Comparison of ENCODE assay signal across 8 cellular contexts in the genomic region with DNA sequence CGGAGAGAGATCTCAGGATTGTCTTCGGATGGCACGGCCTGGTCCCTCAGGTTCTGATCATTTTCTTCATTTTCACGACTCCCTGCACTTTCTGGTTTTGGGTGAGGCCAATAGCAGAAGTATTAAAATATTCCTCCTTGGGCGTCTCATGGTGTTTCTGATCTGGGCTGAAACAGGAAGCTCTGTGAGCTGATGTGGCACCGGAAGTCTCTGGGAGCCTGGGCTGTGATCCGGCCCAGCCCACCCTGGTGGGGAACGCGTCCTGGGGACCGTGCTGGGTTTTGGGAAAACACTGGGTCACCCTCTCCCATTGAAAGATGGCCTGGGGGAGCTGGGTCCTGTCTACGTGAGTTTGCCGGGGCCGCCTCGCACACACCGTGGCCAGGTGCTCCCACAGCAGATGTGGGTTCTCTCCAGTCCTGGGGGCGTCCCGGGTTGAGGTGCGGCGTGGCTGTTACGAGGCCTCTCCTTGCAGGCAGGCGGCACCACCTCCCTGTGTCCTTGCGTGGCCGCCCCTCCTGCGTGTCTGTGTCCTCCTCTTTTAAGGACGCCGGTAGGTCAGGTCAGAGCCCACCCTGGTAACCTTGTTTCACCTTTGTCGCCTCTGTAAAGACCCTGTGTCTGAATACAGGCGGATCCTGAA. TPM values are rescaled to one million over a fixed set of nuclear protein-coding genes. Genes with fewer than 3 reads are reported as not detected.
DNase-seq lines count a peak whose midpoint lies in the region; ATAC-seq, FAIRE-seq and TF ChIP-seq lines count a peak whose summit lies in the region.
"Not testable (repeated sequence)": the region's sequence is repeated elsewhere in the genome, so short reads cannot be mapped to it uniquely, and the experiment has no call there.

No MANE protein-coding gene starts in this region.

- FAIRE-seq in GM18507 (lab: Jason Lieb, UNC): peak; percentile 85

- H3K27ac ChIP-seq in CD4-positive, alpha-beta T cell (ENCODE audit: low read depth, low read length); lower lobe of right lung: not testable (repeated sequence)

- not testable (repeated sequence) for TF ChIP-seq CTCF in CD4-positive, alpha-beta T cell (IDR thresholded peaks at IDR 0.05); lower lobe of right lung (IDR thresholded peaks at IDR 0.05)

- CTCF ChIA-PET in CD4-positive, alpha-beta T cell (lab: Charles Lee); activated CD4-positive, alpha-beta memory T cell treated with anti-CD3 and anti-CD28 coated beads, Interleukin-2, amount 10 ng/mL, durations not matched to agents 7 days and 5 days (lab: Charles Lee): not testable (repeated sequence)

- peak overlapping the region; percentile 91 for H3K27ac Mint-ChIP-seq in CD4-positive, alpha-beta T cell
- peak overlapping the region; percentile 87 for H3K27ac Mint-ChIP-seq in T-helper 17 cell
- peak overlapping the region; percentile 83 for H3K27ac Mint-ChIP-seq in activated CD4-positive, alpha-beta memory T cell treated with anti-CD3 and anti-CD28 coated beads, Interleukin-2, amount 10 ng/mL, durations not matched to agents 7 days and 5 days
- H3K27ac Mint-ChIP-seq in activated T-helper 1 cell treated with anti-CD3 and anti-CD28 coated beads, Interleukin-12 subunit alpha, Interleukin-12 subunit beta, Interleukin-2, Interleukin-4 antibody, amounts not matched to agents 30 ng/mL and 10 ng/mL and 1 ng/mL, durations not matched to agents 14 hours and 24 hours and 36 hours: peak overlapping the region; percentile 81
- not testable (repeated sequence) for H3K27ac Mint-ChIP-seq in activated naive CD8-positive, alpha-beta T cell treated with anti-CD3 and anti-CD28 coated beads, Interleukin-2, amount 10 ng/mL, durations not matched to agents 7 days and 5 days
- H3K27ac Mint-ChIP-seq in natural killer cell treated with Interleukin-12 subunit alpha and Interleukin-12 subunit beta and Interleukin-15 and Interleukin-18, amount 100 ng/mL, for 72 hours: peak overlapping the region; percentile 43 to 68

- H3K36me3 Mint-ChIP-seq in CD4-positive, alpha-beta T cell (ENCODE audit: low read depth); T-helper 17 cell (ENCODE audit: low read depth); activated CD4-positive, alpha-beta memory T cell treated with anti-CD3 and anti-CD28 coated beads, Interleukin-2, amount 10 ng/mL, durations not matched to agents 7 days and 5 days (ENCODE audit: low read depth); activated T-helper 1 cell treated with anti-CD3 and anti-CD28 coated beads, Interleukin-12 subunit alpha, Interleukin-12 subunit beta, Interleukin-2, Interleukin-4 antibody, amounts not matched to agents 30 ng/mL and 10 ng/mL and 1 ng/mL, durations not matched to agents 14 hours and 24 hours and 36 hours (ENCODE audit: low read depth); activated naive CD8-positive, alpha-beta T cell treated with anti-CD3 and anti-CD28 coated beads, Interleukin-2, amount 10 ng/mL, durations not matched to agents 7 days and 5 days; natural killer cell treated with Interleukin-12 subunit alpha and Interleukin-12 subunit beta and Interleukin-15 and Interleukin-18, amount 100 ng/mL, for 72 hours: not testable (repeated sequence)

- DNase-seq in CD4-positive, alpha-beta T cell: peak in 2 of 10 experiments; percentile 16 to 23
- DNase-seq in GM18507 (ENCODE audit: extremely low spot score, insufficient read length, low read depth); T-helper 17 cell; activated CD4-positive, alpha-beta memory T cell treated with anti-CD3 and anti-CD28 coated beads, Interleukin-2, amount 10 ng/mL, durations not matched to agents 7 days and 5 days; activated T-helper 1 cell treated with anti-CD3 and anti-CD28 coated beads, Interleukin-12 subunit alpha, Interleukin-12 subunit beta, Interleukin-2, Interleukin-4 antibody, amounts not matched to agents 30 ng/mL and 10 ng/mL and 1 ng/mL, durations not matched to agents 14 hours and 24 hours and 36 hours (ENCODE audit: low spot score); activated naive CD8-positive, alpha-beta T cell treated with anti-CD3 and anti-CD28 coated beads, Interleukin-2, amount 10 ng/mL, durations not matched to agents 7 days and 5 days; natural killer cell treated with Interleukin-12 subunit alpha and Interleukin-12 subunit beta and Interleukin-15 and Interleukin-18, amount 100 ng/mL, for 72 hours (ENCODE audit: low spot score): not testable (repeated sequence)
- peak; percentile 4 for DNase-seq in lower lobe of right lung

- H3K36me3 ChIP-seq in lower lobe of right lung: not testable (repeated sequence)

- not testable (repeated sequence) for H3K9me3 ChIP-seq in CD4-positive, alpha-beta T cell (ENCODE audit: control insufficient read depth, low read length); T-helper 17 cell (ENCODE audit: control insufficient read depth, low read length, poor library complexity, severe bottlenecking); lower lobe of right lung

- ATAC-seq in CD4-positive, alpha-beta T cell (ENCODE audit: poor library complexity): peak; percentile 20
- ATAC-seq in T-helper 17 cell: peak; percentile 12
- ATAC-seq in activated naive CD8-positive, alpha-beta T cell treated with anti-CD3 and anti-CD28 coated beads, Interleukin-2, amount 10 ng/mL, durations not matched to agents 7 days and 5 days (ENCODE audit: low read depth): peak; percentile 21
- peak in 1 of 2 donors; percentile 7 for ATAC-seq in lower lobe of right lung
- peak; percentile 44 to 53 for ATAC-seq in natural killer cell treated with Interleukin-12 subunit alpha and Interleukin-12 subunit beta and Interleukin-15 and Interleukin-18, amount 100 ng/mL, for 72 hours

- POLR2A ChIA-PET in CD4-positive, alpha-beta T cell (lab: Charles Lee); activated CD4-positive, alpha-beta memory T cell treated with anti-CD3 and anti-CD28 coated beads, Interleukin-2, amount 10 ng/mL, durations not matched to agents 7 days and 5 days (lab: Charles Lee); activated naive CD8-positive, alpha-beta T cell treated with anti-CD3 and anti-CD28 coated beads, Interleukin-2, amount 10 ng/mL, durations not matched to agents 7 days and 5 days (lab: Charles Lee): not testable (repeated sequence)

- H3K4me3 ChIP-seq in lower lobe of right lung: not testable (repeated sequence)

- intact Hi-C loops in CD4-positive, alpha-beta T cell (cut with DNase I, micrococcal nuclease); activated T-helper 1 cell treated with anti-CD3 and anti-CD28 coated beads, Interleukin-12 subunit alpha, Interleukin-12 subunit beta, Interleukin-2, Interleukin-4 antibody, amounts not matched to agents 30 ng/mL and 10 ng/mL and 1 ng/mL, durations not matched to agents 14 hours and 24 hours and 36 hours (cut with micrococcal nuclease); lower lobe of right lung (cut with DNase I): not testable (repeated sequence)

- not testable (repeated sequence) for H3K27me3 ChIP-seq in CD4-positive, alpha-beta T cell (ENCODE audit: control insufficient read depth, insufficient read depth, low read length); lower lobe of right lung (ENCODE audit: low read depth)

- not testable (repeated sequence) for H3K9me3 Mint-ChIP-seq in CD4-positive, alpha-beta T cell; activated CD4-positive, alpha-beta memory T cell treated with anti-CD3 and anti-CD28 coated beads, Interleukin-2, amount 10 ng/mL, durations not matched to agents 7 days and 5 days; activated T-helper 1 cell treated with anti-CD3 and anti-CD28 coated beads, Interleukin-12 subunit alpha, Interleukin-12 subunit beta, Interleukin-2, Interleukin-4 antibody, amounts not matched to agents 30 ng/mL and 10 ng/mL and 1 ng/mL, durations not matched to agents 14 hours and 24 hours and 36 hours; activated naive CD8-positive, alpha-beta T cell treated with anti-CD3 and anti-CD28 coated beads, Interleukin-2, amount 10 ng/mL, durations not matched to agents 7 days and 5 days; natural killer cell treated with Interleukin-12 subunit alpha and Interleukin-12 subunit beta and Interleukin-15 and Interleukin-18, amount 100 ng/mL, for 72 hours

- H3K27me3 Mint-ChIP-seq in CD4-positive, alpha-beta T cell; T-helper 17 cell; activated CD4-positive, alpha-beta memory T cell treated with anti-CD3 and anti-CD28 coated beads, Interleukin-2, amount 10 ng/mL, durations not matched to agents 7 days and 5 days; activated T-helper 1 cell treated with anti-CD3 and anti-CD28 coated beads, Interleukin-12 subunit alpha, Interleukin-12 subunit beta, Interleukin-2, Interleukin-4 antibody, amounts not matched to agents 30 ng/mL and 10 ng/mL and 1 ng/mL, durations not matched to agents 14 hours and 24 hours and 36 hours (ENCODE audit: insufficient read depth); activated naive CD8-positive, alpha-beta T cell treated with anti-CD3 and anti-CD28 coated beads, Interleukin-2, amount 10 ng/mL, durations not matched to agents 7 days and 5 days; natural killer cell treated with Interleukin-12 subunit alpha and Interleukin-12 subunit beta and Interleukin-15 and Interleukin-18, amount 100 ng/mL, for 72 hours: not testable (repeated sequence)

- H3K4me1 ChIP-seq in lower lobe of right lung: not testable (repeated sequence)

- H3K4me1 Mint-ChIP-seq in CD4-positive, alpha-beta T cell (ENCODE audit: low read depth); T-helper 17 cell; activated CD4-positive, alpha-beta memory T cell treated with anti-CD3 and anti-CD28 coated beads, Interleukin-2, amount 10 ng/mL, durations not matched to agents 7 days and 5 days; activated T-helper 1 cell treated with anti-CD3 and anti-CD28 coated beads, Interleukin-12 subunit alpha, Interleukin-12 subunit beta, Interleukin-2, Interleukin-4 antibody, amounts not matched to agents 30 ng/mL and 10 ng/mL and 1 ng/mL, durations not matched to agents 14 hours and 24 hours and 36 hours (ENCODE audit: low read depth); activated naive CD8-positive, alpha-beta T cell treated with anti-CD3 and anti-CD28 coated beads, Interleukin-2, amount 10 ng/mL, durations not matched to agents 7 days and 5 days; natural killer cell treated with Interleukin-12 subunit alpha and Interleukin-12 subunit beta and Interleukin-15 and Interleukin-18, amount 100 ng/mL, for 72 hours (ENCODE audit: low read depth in 2 of 2): not testable (repeated sequence)

- H3K4me3 Mint-ChIP-seq in CD4-positive, alpha-beta T cell: peak overlapping the region; percentile 76
- peak overlapping the region; percentile 78 for H3K4me3 Mint-ChIP-seq in T-helper 17 cell
- H3K4me3 Mint-ChIP-seq in activated CD4-positive, alpha-beta memory T cell treated with anti-CD3 and anti-CD28 coated beads, Interleukin-2, amount 10 ng/mL, durations not matched to agents 7 days and 5 days: peak overlapping the region; percentile 46
- peak overlapping the region; percentile 77 for H3K4me3 Mint-ChIP-seq in activated T-helper 1 cell treated with anti-CD3 and anti-CD28 coated beads, Interleukin-12 subunit alpha, Interleukin-12 subunit beta, Interleukin-2, Interleukin-4 antibody, amounts not matched to agents 30 ng/mL and 10 ng/mL and 1 ng/mL, durations not matched to agents 14 hours and 24 hours and 36 hours
- not testable (repeated sequence) for H3K4me3 Mint-ChIP-seq in activated naive CD8-positive, alpha-beta T cell treated with anti-CD3 and anti-CD28 coated beads, Interleukin-2, amount 10 ng/mL, durations not matched to agents 7 days and 5 days
- peak overlapping the region; percentile 73 for H3K4me3 Mint-ChIP-seq in natural killer cell treated with Interleukin-12 subunit alpha and Interleukin-12 subunit beta and Interleukin-15 and Interleukin-18, amount 100 ng/mL, for 72 hours

RNA-seq across cellular contexts. Expression of gene GATD3, which starts 24.1 kb away (rescaled TPM):
- total RNA-seq in CD4-positive, alpha-beta T cell: 10 to 100 TPM; 21.9 to 23.0 TPM
- total RNA-seq in T-helper 17 cell (10 to 100 TPM; 39.8 to 50.5 TPM), lower lobe of right lung (37.1 TPM)
- 10 to 100 TPM; 48.9 to 49.5 TPM for total RNA-seq in activated CD4-positive, alpha-beta memory T cell treated with anti-CD3 and anti-CD28 coated beads, Interleukin-2, amount 10 ng/mL, durations not matched to agents 7 days and 5 days
- 9.5 and 13.8 TPM in 2 replicates for total RNA-seq in activated T-helper 1 cell treated with anti-CD3 and anti-CD28 coated beads, Interleukin-12 subunit alpha, Interleukin-12 subunit beta, Interleukin-2, Interleukin-4 antibody, amounts not matched to agents 30 ng/mL and 10 ng/mL and 1 ng/mL, durations not matched to agents 14 hours and 24 hours and 36 hours
- 10 to 100 TPM; 12.7 to 14.6 TPM for total RNA-seq in activated naive CD8-positive, alpha-beta T cell treated with anti-CD3 and anti-CD28 coated beads, Interleukin-2, amount 10 ng/mL, durations not matched to agents 7 days and 5 days
- total RNA-seq in natural killer cell treated with Interleukin-12 subunit alpha and Interleukin-12 subunit beta and Interleukin-15 and Interleukin-18, amount 100 ng/mL, for 72 hours: 10 to 100 TPM; 15.9 to 40.4 TPM

RNA-seq across cellular contexts. Expression of gene PWP2, which starts 50.4 kb away (rescaled TPM):
- 10 to 100 TPM; 38.0 to 40.6 TPM for total RNA-seq in CD4-positive, alpha-beta T cell
- total RNA-seq in T-helper 17 cell: 10 to 100 TPM; 21.9 to 28.7 TPM
- 10 to 100 TPM; 18.6 to 22.5 TPM for total RNA-seq in activated CD4-positive, alpha-beta memory T cell treated with anti-CD3 and anti-CD28 coated beads, Interleukin-2, amount 10 ng/mL, durations not matched to agents 7 days and 5 days
- 11.9 and 15.1 TPM in 2 replicates for total RNA-seq in activated T-helper 1 cell treated with anti-CD3 and anti-CD28 coated beads, Interleukin-12 subunit alpha, Interleukin-12 subunit beta, Interleukin-2, Interleukin-4 antibody, amounts not matched to agents 30 ng/mL and 10 ng/mL and 1 ng/mL, durations not matched to agents 14 hours and 24 hours and 36 hours
- total RNA-seq in activated naive CD8-positive, alpha-beta T cell treated with anti-CD3 and anti-CD28 coated beads, Interleukin-2, amount 10 ng/mL, durations not matched to agents 7 days and 5 days: 10 to 100 TPM in 1 of 2 experiments, 1 to 10 TPM in 1; 4.5 to 12.2 TPM
- total RNA-seq in lower lobe of right lung: 10.9 TPM
- 10 to 100 TPM; 31.4 to 69.6 TPM for total RNA-seq in natural killer cell treated with Interleukin-12 subunit alpha and Interleukin-12 subunit beta and Interleukin-15 and Interleukin-18, amount 100 ng/mL, for 72 hours
